ENCODE assay signal across 19 cellular contexts in the genomic region with DNA sequence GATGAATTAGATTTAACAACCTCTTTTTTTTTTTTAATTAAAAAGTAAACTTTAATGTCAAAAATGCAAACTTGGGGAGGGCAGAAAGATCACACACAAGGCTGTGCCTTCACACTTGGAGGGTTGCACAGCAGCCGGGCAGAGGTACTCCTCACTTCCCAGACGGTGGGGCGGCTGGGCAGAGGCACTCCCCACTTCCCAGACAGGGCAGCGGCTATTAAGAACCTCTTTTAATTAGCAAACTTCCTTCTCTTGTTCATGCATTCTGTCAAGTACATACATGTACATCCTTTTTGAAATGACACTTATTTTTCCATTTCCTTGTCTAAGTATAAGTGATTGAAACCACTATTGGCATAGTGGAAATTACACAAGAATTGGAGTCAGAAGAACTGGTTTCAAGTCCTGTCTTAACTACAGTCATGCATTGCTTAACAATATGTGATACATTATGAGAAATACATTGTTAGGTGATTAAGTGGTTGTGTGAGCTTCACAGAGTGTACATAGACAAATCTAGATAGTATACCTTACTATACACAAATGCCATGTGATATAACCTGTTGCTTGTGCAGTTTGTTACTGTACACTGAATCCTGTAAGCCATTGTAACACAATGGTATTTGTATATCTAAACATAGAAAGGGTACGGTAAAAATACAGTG. TPM values are rescaled to one million over a fixed set of nuclear protein-coding genes. Genes with fewer than 3 reads are reported as not detected.
DNase-seq lines count a peak whose midpoint lies in the region; ATAC-seq, FAIRE-seq and TF ChIP-seq lines count a peak whose summit lies in the region.
"Had no signal": no experiment of that assay in that cellular context is flagged by ENCODE, and none has a peak within 500 bp of the region (broad histone marks: within the 10 kb centered on the region; RNA-seq: fewer than 3 reads in every experiment).

No MANE protein-coding gene starts in this region.

- peak overlapping the region; percentile 91 for H3K27ac Mint-ChIP-seq in activated T-cell treated with anti-CD3 and anti-CD28 coated beads, Interleukin-2, amount 50 U/mL, for 24 hours

- no peak for TF ChIP-seq CTCF in bronchial epithelial cell (IDR thresholded peaks at IDR 0.05; ENCODE audit: insufficient read depth, low read length, severe bottlenecking)

- peaks cover 54% of the 10 kb centered on the region for H3K4me1 Mint-ChIP-seq in activated T-cell treated with anti-CD3 and anti-CD28 coated beads, Interleukin-2, amount 50 U/mL, for 24 hours (ENCODE audit: low read depth)

- ATAC-seq in stimulated activated naive CD8-positive, alpha-beta T cell treated with anti-CD3 and anti-CD28 coated beads, Interleukin-15, Interleukin-2, amounts not matched to agents 100 U/mL and 50 U/mL, for 24 hours, result peak; percentile 89
- ATAC-seq in HG02571 (IDR thresholded peaks at IDR 0.05; ENCODE audit: unreplicated experiment) (no peak), HG03196 (IDR thresholded peaks at IDR 0.05; ENCODE audit: unreplicated experiment) (no peak)

- H3K27me3 Mint-ChIP-seq in activated T-cell treated with anti-CD3 and anti-CD28 coated beads, Interleukin-2, amount 50 U/mL, for 24 hours, result no peaks in the 10 kb centered on the region
- H3K27me3 Mint-ChIP-seq: IgD-negative memory B cell had no signal

- H3K27me3 ChIP-seq in bronchial epithelial cell (ENCODE audit: control insufficient read depth, insufficient read depth, low read length), result no peaks in the 10 kb centered on the region
- H3K27me3 ChIP-seq: hepatocyte, sigmoid colon, SJSA1, uterus had no signal

- H3K36me3 Mint-ChIP-seq in activated T-cell treated with anti-CD3 and anti-CD28 coated beads, Interleukin-2, amount 50 U/mL, for 24 hours (ENCODE audit: low read depth), result peaks cover 10% of the 10 kb centered on the region

- H3K4me3 Mint-ChIP-seq in activated T-cell treated with anti-CD3 and anti-CD28 coated beads, Interleukin-2, amount 50 U/mL, for 24 hours, result peak overlapping the region; percentile 10
- H3K4me3 Mint-ChIP-seq: IgD-negative memory B cell had no signal

- H3K36me3 ChIP-seq in bronchial epithelial cell (ENCODE audit: control insufficient read depth, insufficient read depth, low read length), result no peaks in the 10 kb centered on the region
- H3K36me3 ChIP-seq: HAP-1, SJSA1, uterus had no signal

- H3K9me3 Mint-ChIP-seq in activated T-cell treated with anti-CD3 and anti-CD28 coated beads, Interleukin-2, amount 50 U/mL, for 24 hours, result no peaks in the 10 kb centered on the region
- H3K9me3 Mint-ChIP-seq: IgD-negative memory B cell had no signal

- H3K4me3 ChIP-seq in bronchial epithelial cell (ENCODE audit: low read depth, low read length), result no peak overlapping the region
- H3K4me3 ChIP-seq: HAP-1, hepatocyte, sigmoid colon, SJSA1, uterus had no signal

- peak; percentile 42 for DNase-seq in activated T-cell treated with anti-CD3 and anti-CD28 coated beads, Interleukin-2, amount 50 U/mL, for 24 hours
- DNase-seq in activated T-cell treated with anti-CD3 and anti-CD28 coated beads for 4 hours (no peak), NCI-H526 treated with DMSO at 0.1 percent for 48 hours (lab: John Stamatoyannopoulos, UW) (peak; percentile 30), bronchial epithelial cell (ENCODE audit: low read depth) (peak; percentile 100), mucosa of gallbladder (ENCODE audit: low spot score) (no peak)
- no peak for DNase-seq in stimulated activated naive CD8-positive, alpha-beta T cell treated with anti-CD3 and anti-CD28 coated beads, Interleukin-15, Interleukin-2, amounts not matched to agents 100 U/mL and 50 U/mL, for 24 hours
- DNase-seq: activated CD4-positive, alpha-beta T cell treated with anti-CD3 and anti-CD28 coated beads, Interleukin-2, amount 50 U/mL, for 1 hour; EL; NCI-H1092 treated with DMSO at 0.1 percent for 48 hours; NCI-H2171; sigmoid colon; T-helper 9 cell; uterus had no signal

- FAIRE-seq in bronchial epithelial cell (lab: Jason Lieb, UNC), result peak; percentile 96

RNA-seq across cellular contexts. Expression of a gene that starts 26.5 kb away (rescaled TPM):
- 6.8 and 9.7 TPM in 2 replicates for total RNA-seq in bronchial epithelial cell
- 31.0 TPM for total RNA-seq in mucosa of gallbladder

Comparison
In these comparisons a context has a peak if more than half of its experiments do, and no peak if none do; other contexts are left out.
1. DNase-seq: peak in activated T-cell treated with anti-CD3 and anti-CD28 coated beads, Interleukin-2, amount 50 U/mL, for 24 hours (single experiment), NCI-H526 treated with DMSO at 0.1 percent for 48 hours (single experiment) and bronchial epithelial cell (single experiment); none in activated T-cell treated with anti-CD3 and anti-CD28 coated beads for 4 hours (single experiment), stimulated activated naive CD8-positive, alpha-beta T cell treated with anti-CD3 and anti-CD28 coated beads, Interleukin-15, Interleukin-2, amounts not matched to agents 100 U/mL and 50 U/mL, for 24 hours (single experiment) and mucosa of gallbladder (single experiment).